15 cellular contexts compared by ENCODE assay signal in the genomic region with DNA sequence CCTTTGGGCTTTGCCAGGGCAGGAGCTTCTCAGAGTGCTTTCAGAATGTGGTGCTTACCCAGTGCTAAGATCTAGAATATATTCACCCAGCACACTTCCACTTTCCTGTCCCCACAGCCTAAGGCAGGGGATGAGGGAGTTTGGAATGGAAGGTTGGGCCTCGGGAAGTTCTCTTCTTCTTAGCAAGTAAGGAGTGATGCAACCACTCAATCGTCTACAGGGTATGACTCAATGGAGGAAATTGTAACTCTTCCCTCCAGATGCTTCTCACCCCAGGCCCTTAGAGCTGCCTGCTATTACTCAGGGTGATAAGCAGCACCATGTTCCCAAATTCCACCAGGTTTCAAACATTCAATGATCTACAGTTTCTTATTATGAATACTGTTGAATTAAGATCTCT. TPM values are rescaled to one million over a fixed set of nuclear protein-coding genes. Genes with fewer than 3 reads are reported as not detected.
A peak's percentile ranks its signal among the peaks of the same experiment; 100 is the strongest.
DNase-seq lines count a peak whose midpoint lies in the region; ATAC-seq and TF ChIP-seq lines count a peak whose summit lies in the region.
"Had no signal": no experiment of that assay in that cellular context is flagged by ENCODE, and none has a peak within 500 bp of the region (broad histone marks: within the 10 kb centered on the region; RNA-seq: fewer than 3 reads in every experiment).

No MANE protein-coding gene starts in this region.

- no peaks in the 10 kb centered on the region for H3K79me2 ChIP-seq in mammary epithelial cell (ENCODE audit: insufficient read depth, low read length)

- H3K4me2 ChIP-seq in mammary epithelial cell (ENCODE audit: insufficient read depth, low read depth, low read length) (no peak overlapping the region), mesenchymal stem cell (ENCODE audit: low read length, poor library complexity, severe bottlenecking) (no peak overlapping the region)

- intact Hi-C loops in mammary epithelial cell (cut with micrococcal nuclease) = no loop called here

- peaks cover 4% of the 10 kb centered on the region for H3K4me1 ChIP-seq in mammary epithelial cell (ENCODE audit: insufficient read depth, low read length)
- no peaks in the 10 kb centered on the region for H3K4me1 ChIP-seq in mesenchymal stem cell (ENCODE audit: control insufficient read depth, insufficient read depth, low read depth, low read length)
- H3K4me1 ChIP-seq: gastrocnemius medialis had no signal

- H2AK5ac ChIP-seq in mesenchymal stem cell (ENCODE audit: low read length, severe bottlenecking) = no peak overlapping the region

- no peak overlapping the region for H3K23ac ChIP-seq in mesenchymal stem cell (ENCODE audit: low read length in 2 of 2)

- in situ Hi-C loops in mammary epithelial cell (cut with MboI; ENCODE audit: low sequenced_read_pairs in 2 of 2) = no loop called here

- CTCF ChIA-PET in mammary epithelial cell (lab: Charles Lee; ENCODE audit: low non-redundant PET) = no interaction called here

- no peaks in the 10 kb centered on the region for H3K36me3 ChIP-seq in MG63
- H3K36me3 ChIP-seq in mammary epithelial cell (ENCODE audit: insufficient read depth, low read length) = no peaks in the 10 kb centered on the region
- no peaks in the 10 kb centered on the region for H3K36me3 ChIP-seq in mesenchymal stem cell (ENCODE audit: control insufficient read depth in 1 of 2, insufficient read depth in 2 of 2, low read depth in 1 of 2, low read length in 2 of 2)
- H3K36me3 ChIP-seq: gastrocnemius medialis, neutrophil had no signal

- ATAC-seq in GM19328 (IDR thresholded peaks at IDR 0.05; ENCODE audit: unreplicated experiment) = no peak
- ATAC-seq: gastrocnemius medialis, left ventricle myocardium superior had no signal

- H3K27me3 ChIP-seq in MG63 (no peaks in the 10 kb centered on the region), mammary epithelial cell (ENCODE audit: insufficient read depth, low read length) (peaks cover 6% of the 10 kb centered on the region), mesenchymal stem cell (ENCODE audit: control insufficient read depth in 1 of 2, insufficient read depth in 1 of 2, low read length in 2 of 2) (peaks cover 0 to 9% of the 10 kb centered on the region in 2 experiments)
- H3K27me3 ChIP-seq: gastrocnemius medialis, neutrophil had no signal

- no peak overlapping the region for H3K18ac ChIP-seq in mesenchymal stem cell (ENCODE audit: low read depth in 1 of 2, low read length in 2 of 2)

- DNase-seq in Daoy (ENCODE audit: low read depth) = peak; percentile 67
- peak; percentile 16 for DNase-seq in MG63
- peak; percentile 75 for DNase-seq in mammary epithelial cell
- DNase-seq in mesenchymal stem cell = peak; percentile 84
- no peak for DNase-seq in COLO829 (ENCODE audit: low spot score)
- no peak for DNase-seq in NCI-H2171 (lab: John Stamatoyannopoulos, UW)
- DNase-seq in NCI-H1105 (lab: John Stamatoyannopoulos, UW) = no peak
- DNase-seq: activated B cell treated with CpG ODN at 0.5 μM for 24 hours; activated T-cell treated with anti-CD3 and anti-CD28 coated beads, Interleukin-2, amount 50 U/mL, for 48 hours; gastrocnemius medialis; left ventricle myocardium superior; SHP77 treated with DMSO at 0.1 percent for 48 hours had no signal

- H4K8ac ChIP-seq in mesenchymal stem cell (ENCODE audit: low read length) = peak overlapping the region; percentile 19

- no peak overlapping the region for H3K27ac ChIP-seq in mammary epithelial cell (ENCODE audit: insufficient read depth, low read depth, low read length)
- H3K27ac ChIP-seq in mesenchymal stem cell (ENCODE audit: low read length, poor library complexity, severe bottlenecking) = no peak overlapping the region
- H3K27ac ChIP-seq: gastrocnemius medialis, neutrophil had no signal

- no peak overlapping the region for H2BK5ac ChIP-seq in mesenchymal stem cell (ENCODE audit: low read depth, low read length, poor library complexity, severe bottlenecking)

- H3K4me3 ChIP-seq in MG63 (no peak overlapping the region), mammary epithelial cell (replicated peaks in 1 of 3; ENCODE audit: insufficient read depth in 1 of 3, low read depth in 2 of 3, low read length in 3 of 3) (no peak overlapping the region), mesenchymal stem cell (ENCODE audit: insufficient read depth in 1 of 2, low read depth in 1 of 2, low read length in 2 of 2) (no peak overlapping the region)
- H3K4me3 ChIP-seq: gastrocnemius medialis had no signal

- no peak overlapping the region for H4K91ac ChIP-seq in mesenchymal stem cell (ENCODE audit: low read length)

- no TSS peak for BruUV-seq in mammary epithelial cell (replicated peaks; lab: Mats Ljungman, UMichigan)

- 40% methylated on average over 2 of the region's 2 CpGs for WGBS in mammary epithelial cell (ENCODE audit: low coverage, missing lambda C conversion rate)
- WGBS in mesenchymal stem cell = 0% methylated on average over 2 of the region's 2 CpGs

- H3K9me3 ChIP-seq in MG63 (0 out of 2 replicates have a peak, but pooled peaks cover 2% of the 10 kb centered on the region), mammary epithelial cell (replicated peaks; ENCODE audit: insufficient read depth, low read length) (no peaks in the 10 kb centered on the region), mesenchymal stem cell (ENCODE audit: control insufficient read depth, low read length) (peaks cover 2% of the 10 kb centered on the region)
- H3K9me3 ChIP-seq: gastrocnemius medialis, neutrophil had no signal

- H4K20me1 ChIP-seq in mammary epithelial cell (ENCODE audit: insufficient read depth, low read length) = no peaks in the 10 kb centered on the region

- H2BK120ac ChIP-seq in mesenchymal stem cell (ENCODE audit: low read depth, low read length) = no peak overlapping the region

- no peak for TF ChIP-seq CTCF in mammary epithelial cell (conservative IDR thresholded peaks at IDR 0.05 in 1 of 2, IDR thresholded peaks at IDR 0.05 in 1 of 2; ENCODE audit: extremely low read depth in 1 of 2, insufficient read depth in 1 of 2, low read depth in 1 of 2, low read length in 2 of 2)

- H2AFZ ChIP-seq in mammary epithelial cell (ENCODE audit: low read depth, low read length) = peak overlapping the region; percentile 52
- no peak overlapping the region for H2AFZ ChIP-seq in mesenchymal stem cell (ENCODE audit: low read depth, low read length)

- H3K79me1 ChIP-seq in mesenchymal stem cell (replicated peaks; ENCODE audit: low read length, poor library complexity, severe bottlenecking) = no peaks in the 10 kb centered on the region

- no peak overlapping the region for H2BK15ac ChIP-seq in mesenchymal stem cell (ENCODE audit: low read depth, poor library complexity, severe bottlenecking)

- no peak overlapping the region for H2BK12ac ChIP-seq in mesenchymal stem cell (ENCODE audit: low read length in 2 of 2)

- no peak overlapping the region for H3K4ac ChIP-seq in mesenchymal stem cell (ENCODE audit: low read depth in 1 of 2, low read length in 2 of 2)

- H3K14ac ChIP-seq in mesenchymal stem cell (ENCODE audit: low read length in 2 of 2) = no peak overlapping the region

- dilution Hi-C loops in mammary epithelial cell (cut with HindIII; ENCODE audit: low sequenced_read_pairs) = no loop called here

- H3K9ac ChIP-seq in mammary epithelial cell (ENCODE audit: insufficient read depth, low read length) = no peak overlapping the region
- no peak overlapping the region for H3K9ac ChIP-seq in mesenchymal stem cell (ENCODE audit: low read length)

RNA-seq across cellular contexts. Expression of a gene that starts 30.8 kb away (rescaled TPM):
- 27.8 and 27.9 TPM in 2 replicates for total RNA-seq in Daoy (2014; rRNA removed; shearing (Covaris generic))
- total RNA-seq in MG63 (2014; rRNA removed; shearing (Covaris generic); ENCODE audit: low replicate concordance) = 16.0 and 19.5 TPM in 2 replicates
- 10 to 100 TPM; 21.0 to 21.8 TPM for total RNA-seq in mammary epithelial cell
- polyA plus RNA-seq in mammary epithelial cell = 9.6 TPM
- 5.9 TPM for polyA minus RNA-seq in mammary epithelial cell
- 19.6 TPM for polyA plus RNA-seq in mesenchymal stem cell (2013, experiment 1 of 2)
- 19.7 TPM for polyA plus RNA-seq in mesenchymal stem cell (2013, experiment 2 of 2)

RNA-seq across cellular contexts. Expression of a gene that starts 46.6 kb away (rescaled TPM):
- total RNA-seq in Daoy (2014; rRNA removed; shearing (Covaris generic)) = 1.3 TPM in 1 of 2 replicates, not detected in the other
- not detected in 2 replicates for total RNA-seq in MG63 (2014; rRNA removed; shearing (Covaris generic); ENCODE audit: low replicate concordance)
- total RNA-seq in mammary epithelial cell = not detected
- not detected for polyA plus RNA-seq in mammary epithelial cell
- polyA minus RNA-seq in mammary epithelial cell = not detected
- 0.21 TPM for polyA plus RNA-seq in mesenchymal stem cell (2013, experiment 1 of 2)
- polyA plus RNA-seq in mesenchymal stem cell (2013, experiment 2 of 2) = not detected
- total RNA-seq: activated B cell treated with CpG ODN at 0.5 μM for 24 hours, NCI-H460 had no signal

Comparison
In these comparisons a context has a peak if more than half of its experiments do, and no peak if none do; other contexts are left out.
1. DNase-seq: peak in Daoy (single experiment), MG63 (single experiment), mammary epithelial cell (single experiment) and mesenchymal stem cell (single experiment); none in COLO829 (single experiment), NCI-H2171 (single experiment) and NCI-H1105 (single experiment).